15 cellular contexts compared by ENCODE assay signal in genomic region chr4:40564004-40564403, GRCh38.
DNase-seq lines count a peak whose midpoint lies in the region; ATAC-seq, FAIRE-seq and TF ChIP-seq lines count a peak whose summit lies in the region.
"Had no signal": no experiment of that assay in that cellular context is flagged by ENCODE, and none has a peak within 500 bp of the region (broad histone marks: within the 10 kb centered on the region; RNA-seq: fewer than 3 reads in every experiment).

No MANE protein-coding gene starts in this region.

- H3K4me1 Mint-ChIP-seq in astrocyte (ENCODE audit: low read depth, unreplicated experiment) = peaks cover 7% of the 10 kb centered on the region
- H3K4me1 Mint-ChIP-seq in memory B cell = peaks cover 26% of the 10 kb centered on the region

- no peaks in the 10 kb centered on the region for H3K27me3 ChIP-seq in astrocyte (ENCODE audit: insufficient read depth, low read length)
- H3K27me3 ChIP-seq in osteoblast (ENCODE audit: insufficient read depth, low read length) = no peaks in the 10 kb centered on the region
- H3K27me3 ChIP-seq: MG63 had no signal

- FAIRE-seq in astrocyte (lab: Jason Lieb, UNC) = no peak

- H2AFZ ChIP-seq in astrocyte (ENCODE audit: low read depth, low read length) = peak overlapping the region; percentile 34
- H2AFZ ChIP-seq in osteoblast (ENCODE audit: low read length) = no peak overlapping the region

- H3K36me3 Mint-ChIP-seq in astrocyte (ENCODE audit: low read depth, unreplicated experiment) = no peaks in the 10 kb centered on the region
- H3K36me3 Mint-ChIP-seq in memory B cell = no peaks in the 10 kb centered on the region
- H3K36me3 Mint-ChIP-seq: activated naive CD4-positive, alpha-beta T cell treated with anti-CD3 and anti-CD28 coated beads, Interleukin-2, amount 50 U/mL, for 72 hours had no signal

- no peak overlapping the region for H3K27ac ChIP-seq in astrocyte (ENCODE audit: low read depth, low read length)
- H3K27ac ChIP-seq in osteoblast (ENCODE audit: low read depth, low read length) = no peak overlapping the region
- H3K27ac ChIP-seq: thoracic aorta had no signal

- H3K4me3 Mint-ChIP-seq in astrocyte (ENCODE audit: unreplicated experiment) = no peak overlapping the region
- H3K4me3 Mint-ChIP-seq in memory B cell = no peak overlapping the region

- H3K4me3 ChIP-seq in astrocyte (ENCODE audit: insufficient read depth, low read depth, low read length) (no peak overlapping the region), osteoblast (ENCODE audit: insufficient read depth, low read length) (no peak overlapping the region)
- H3K4me3 ChIP-seq: dorsolateral prefrontal cortex, MG63, thoracic aorta had no signal

- no peaks in the 10 kb centered on the region for H4K20me1 ChIP-seq in astrocyte (ENCODE audit: insufficient read depth, low read length)
- H4K20me1 ChIP-seq in osteoblast (ENCODE audit: insufficient read depth, low read length) = no peaks in the 10 kb centered on the region

- H3K9me3 Mint-ChIP-seq in astrocyte (ENCODE audit: unreplicated experiment) (peaks cover 2% of the 10 kb centered on the region), memory B cell (no peaks in the 10 kb centered on the region)
- H3K9me3 Mint-ChIP-seq: activated naive CD4-positive, alpha-beta T cell treated with anti-CD3 and anti-CD28 coated beads, Interleukin-2, amount 50 U/mL, for 72 hours had no signal

- H3K27ac Mint-ChIP-seq in astrocyte (ENCODE audit: unreplicated experiment) (no peak overlapping the region), memory B cell (no peak overlapping the region)
- H3K27ac Mint-ChIP-seq: activated naive CD4-positive, alpha-beta T cell treated with anti-CD3 and anti-CD28 coated beads, Interleukin-2, amount 50 U/mL, for 72 hours had no signal

- no peak overlapping the region for H3K9ac ChIP-seq in astrocyte (ENCODE audit: low read length)

- no peaks in the 10 kb centered on the region for H3K9me3 ChIP-seq in astrocyte (ENCODE audit: insufficient read depth, low read depth, low read length)
- no peaks in the 10 kb centered on the region for H3K9me3 ChIP-seq in osteoblast (ENCODE audit: low read depth, low read length)
- H3K9me3 ChIP-seq: MG63, thoracic aorta had no signal

- H3K4me1 ChIP-seq in astrocyte (ENCODE audit: insufficient read depth, low read length) (peaks cover 2% of the 10 kb centered on the region), osteoblast (ENCODE audit: insufficient read depth, low read length) (peaks cover 3% of the 10 kb centered on the region)

- H3K36me3 ChIP-seq in astrocyte (ENCODE audit: insufficient read depth, low read length) (no peaks in the 10 kb centered on the region), osteoblast (ENCODE audit: insufficient read depth, low read length) (no peaks in the 10 kb centered on the region)
- H3K36me3 ChIP-seq: MG63, thoracic aorta had no signal

- H3K27me3 Mint-ChIP-seq in astrocyte (ENCODE audit: low read depth, unreplicated experiment) = no peaks in the 10 kb centered on the region
- no peaks in the 10 kb centered on the region for H3K27me3 Mint-ChIP-seq in memory B cell

- TF ChIP-seq CTCF in astrocyte (IDR thresholded peaks at IDR 0.05; ENCODE audit: insufficient read depth, low read depth, low read length) (no peak), osteoblast (IDR thresholded peaks at IDR 0.05; ENCODE audit: extremely low read depth, low read depth, low read length) (no peak)

- DNase-seq in CD1c-positive myeloid dendritic cell (ENCODE audit: extremely low spot score) (peak; percentile 87), LoVo (ENCODE audit: low spot score) (peak; percentile 27), astrocyte (ENCODE audit: low read depth) (no peak), memory B cell (ENCODE audit: low spot score in 2 of 2) (no peak), T-helper 9 cell (no peak), NCI-H2081 (lab: John Stamatoyannopoulos, UW) (no peak), osteoblast (ENCODE audit: insufficient read length, low spot score, missing footprints) (no peak)
- DNase-seq: GOT3, mesenchymal stem cell, MG63, NCI-H82 had no signal

- peak; percentile 26 for ATAC-seq in memory B cell (ENCODE audit: low read depth)
- no peak for ATAC-seq in GM19328 (IDR thresholded peaks at IDR 0.05; ENCODE audit: unreplicated experiment)
- ATAC-seq: activated naive CD4-positive, alpha-beta T cell treated with anti-CD3 and anti-CD28 coated beads, Interleukin-2, amount 50 U/mL, for 72 hours had no signal

- H3K79me2 ChIP-seq in astrocyte (ENCODE audit: insufficient read depth, low read length) = no peaks in the 10 kb centered on the region
- H3K79me2 ChIP-seq in osteoblast (ENCODE audit: insufficient read depth, low read length) = no peaks in the 10 kb centered on the region

- H3K4me2 ChIP-seq in astrocyte (ENCODE audit: low read length) (no peak overlapping the region), osteoblast (ENCODE audit: insufficient read depth, low read length) (no peak overlapping the region)

Comparison
In these comparisons a context has a peak if more than half of its experiments do, and no peak if none do; other contexts are left out.
1. DNase-seq: peak in CD1c-positive myeloid dendritic cell (single experiment) and LoVo (single experiment); none in astrocyte (single experiment), memory B cell (0 of 2), T-helper 9 cell (single experiment), NCI-H2081 (0 of 2) and osteoblast (single experiment).